ENCODE assay signal across 7 cellular contexts in genomic region chr13:26221721-26222522, GRCh38. TPM values are rescaled to one million over a fixed set of nuclear protein-coding genes. Genes with fewer than 3 reads are reported as not detected.
DNase-seq lines count a peak whose midpoint lies in the region; ATAC-seq and TF ChIP-seq lines count a peak whose summit lies in the region.

RNF6 (minus strand) TSS chr13:26222314; CDS start chr13:26219649, 2,665 bp downstream.

- peak within 1 kb of the TSS; percentile 87 for H2AFZ ChIP-seq in hepatocyte

- ATAC-seq in GM18508 (IDR thresholded peaks at IDR 0.05; ENCODE audit: insufficient read depth, unreplicated experiment) (peak; percentile 91), HG03025 (IDR thresholded peaks at IDR 0.05; ENCODE audit: low FRiP score, unreplicated experiment) (peak; percentile 98)

- peaks cover 23% of the 10 kb centered on the region for H3K79me2 ChIP-seq in hepatocyte

- H3K9me2 ChIP-seq in hepatocyte (replicated peaks; ENCODE audit: insufficient read depth), result no peaks in the 10 kb centered on the region

- H3K4me2 ChIP-seq in hepatocyte, result peak within 1 kb of the TSS; percentile 82

- peak within 1 kb of the TSS; percentile 97 for H3K27ac ChIP-seq in hepatocyte

- under 1% methylated on average over 49 of the region's 67 CpGs for WGBS in hepatocyte (ENCODE audit: low lambda C conversion rate, missing lambda C conversion rate)

- peak; percentile 91 to 96 for DNase-seq in NCI-H2081 (lab: John Stamatoyannopoulos, UW)
- DNase-seq in T1000 (lab: John Stamatoyannopoulos, UW), result peak; percentile 78
- peak; percentile 99 for DNase-seq in astrocyte of the hippocampus (ENCODE audit: low read depth, low spot score)
- DNase-seq in hepatocyte (ENCODE audit: low spot score), result peak; percentile 97
- DNase-seq in renal cortical epithelial cell (ENCODE audit: low read depth), result peak; percentile 98

- no peak for TF ChIP-seq CTCF in hepatocyte (IDR thresholded peaks at IDR 0.05; ENCODE audit: poor library complexity)

- H3K36me3 ChIP-seq in hepatocyte (replicated peaks; ENCODE audit: insufficient read depth, low read depth), result peaks cover 3% of the 10 kb centered on the region

- H3K9me3 ChIP-seq in hepatocyte (ENCODE audit: low read depth), result no peaks in the 10 kb centered on the region

- H3K27me3 ChIP-seq in hepatocyte, result no peaks in the 10 kb centered on the region

- H3K4me3 ChIP-seq in hepatocyte, result peak within 1 kb of the TSS; percentile 54

- peaks cover 18% of the 10 kb centered on the region for H3K4me1 ChIP-seq in hepatocyte (ENCODE audit: insufficient read depth)

- peaks cover 4% of the 10 kb centered on the region for H4K20me1 ChIP-seq in hepatocyte (ENCODE audit: insufficient read depth, poor library complexity, severe bottlenecking)

RNA-seq across cellular contexts. Expression of gene RNF6, which starts in this region (rescaled TPM):
- total RNA-seq in hepatocyte (34.0 and 37.2 TPM in 2 replicates), renal cortical epithelial cell (61.8 and 75.8 TPM in 2 replicates)
- 30.9 and 31.9 TPM in 2 replicates for polyA plus RNA-seq in hepatocyte

Comparison
In these comparisons a context has a peak if more than half of its experiments do, and no peak if none do; other contexts are left out.
1. Peak in every context shown above with its lines: DNase-seq, ATAC-seq, H3K4me3 ChIP-seq and H3K27ac ChIP-seq.